9 cellular contexts compared by ENCODE assay signal in the genomic region with DNA sequence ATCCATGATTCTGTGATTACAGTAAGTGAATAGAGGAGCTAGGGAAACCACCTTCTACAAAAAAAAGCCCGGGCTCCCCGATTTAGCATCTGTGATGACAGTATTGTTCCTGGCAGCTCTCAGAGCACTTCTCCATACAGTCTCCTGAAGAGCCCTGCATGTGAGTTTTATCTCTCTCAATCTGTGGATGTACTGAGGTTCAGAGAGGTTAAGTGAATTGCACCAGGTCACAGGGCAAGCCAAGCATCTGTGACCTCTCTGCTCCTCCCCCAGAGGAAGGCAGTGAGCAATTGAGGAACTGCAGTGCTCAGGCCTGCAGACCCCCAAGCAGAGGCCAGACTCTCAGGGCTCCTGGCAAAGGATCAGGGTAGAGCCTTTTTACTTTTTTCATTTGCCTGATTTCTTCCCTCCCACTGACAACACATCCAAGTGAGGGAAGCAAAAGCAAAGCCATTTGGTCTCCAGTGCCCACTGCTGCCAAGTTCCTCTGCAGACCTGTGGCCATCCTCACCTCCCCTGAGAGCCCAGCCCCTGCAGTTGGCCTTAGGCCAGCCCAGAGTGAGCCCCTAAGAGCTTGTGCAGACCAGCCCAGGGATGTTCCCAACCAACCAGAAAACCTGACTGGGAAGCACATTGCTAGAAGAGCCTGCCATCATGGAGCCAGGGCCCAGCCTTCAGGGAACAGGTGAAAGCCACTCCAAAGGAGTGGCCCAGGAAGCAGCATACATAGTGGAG. TPM values are rescaled to one million over a fixed set of nuclear protein-coding genes. Genes with fewer than 3 reads are reported as not detected.
DNase-seq lines count a peak whose midpoint lies in the region; ATAC-seq and TF ChIP-seq lines count a peak whose summit lies in the region.
"Had no signal": no experiment of that assay in that cellular context is flagged by ENCODE, and none has a peak within 500 bp of the region (broad histone marks: within the 10 kb centered on the region; RNA-seq: fewer than 3 reads in every experiment).

No MANE protein-coding gene starts in this region.

- H3K27ac Mint-ChIP-seq in activated CD8-positive, alpha-beta T cell treated with anti-CD3 and anti-CD28 coated beads for 36 hours, result peak overlapping the region; percentile 96
- H3K27ac Mint-ChIP-seq in mesothelial cell of epicardium, result peak overlapping the region; percentile 99

- H3K27ac ChIP-seq in heart right ventricle (peak overlapping the region in 8 of 10 donors; percentile 22 to 100 (median 98)), uterus (peak overlapping the region; percentile 95 to 97)

- no peaks in the 10 kb centered on the region for H3K36me3 ChIP-seq in heart right ventricle
- H3K36me3 ChIP-seq in uterus, result no peaks in the 10 kb centered on the region

- TF ChIP-seq CTCF in heart right ventricle (IDR thresholded peaks at IDR 0.05) (no peak), mesothelial cell of epicardium (IDR thresholded peaks at IDR 0.05; ENCODE audit: unreplicated experiment) (no peak), uterus (IDR thresholded peaks at IDR 0.05) (no peak)
- no peak for TF ChIP-seq CTCF in activated CD8-positive, alpha-beta T cell treated with anti-CD3 and anti-CD28 coated beads for 36 hours (IDR thresholded peaks at IDR 0.05)

- peaks cover 45 to 89% (median 84%) of the 10 kb centered on the region in 9 donors for H3K4me1 ChIP-seq in heart right ventricle
- H3K4me1 ChIP-seq in uterus, result peaks cover 39 to 46% of the 10 kb centered on the region in 2 donors

- H3K9me3 ChIP-seq in heart right ventricle (no peaks in the 10 kb centered on the region), uterus (no peaks in the 10 kb centered on the region)

- intact Hi-C loops in heart right ventricle (cut with DNase I) (loop anchor here in 3 of 10 donors (2.0 to 5.0 kb wide), 2 partner anchors 25 to 34 kb away; no protein-coding TSS in a partner anchor), Right ventricle myocardium superior (cut with DNase I) (no loop called here), uterus (cut with DNase I; ENCODE audit: low total_unique reads) (no loop called here)
- intact Hi-C loops in activated CD8-positive, alpha-beta T cell treated with anti-CD3 and anti-CD28 coated beads for 36 hours (cut with micrococcal nuclease), result loop anchor here (2.0 kb wide), 1 partner anchor 23 kb away; no protein-coding TSS in a partner anchor

- WGBS in heart right ventricle, 2 donors, result 23 to 38% methylated on average over 2 of the region's 2 CpGs

- H3K27me3 Mint-ChIP-seq in activated CD8-positive, alpha-beta T cell treated with anti-CD3 and anti-CD28 coated beads for 36 hours, result no peaks in the 10 kb centered on the region
- no peaks in the 10 kb centered on the region for H3K27me3 Mint-ChIP-seq in mesothelial cell of epicardium (ENCODE audit: low read depth)

- peaks cover 28% of the 10 kb centered on the region for H3K36me3 Mint-ChIP-seq in activated CD8-positive, alpha-beta T cell treated with anti-CD3 and anti-CD28 coated beads for 36 hours (ENCODE audit: low read depth)
- H3K36me3 Mint-ChIP-seq in mesothelial cell of epicardium, result no peaks in the 10 kb centered on the region

- DNase-seq in heart right ventricle, result no peak
- no peak for DNase-seq in Right ventricle myocardium superior
- peak; percentile 55 for DNase-seq in activated CD8-positive, alpha-beta T cell treated with anti-CD3 and anti-CD28 coated beads for 36 hours
- no peak for DNase-seq in mesothelial cell of epicardium (ENCODE audit: low spot score in 2 of 2, unreplicated experiment in 2 of 2)
- DNase-seq in uterus, result peak in 1 of 2 donors; percentile 31
- DNase-seq in UCSD-AML1 (lab: John Stamatoyannopoulos, UW; ENCODE audit: unreplicated experiment), result no peak
- DNase-seq in pons (ENCODE audit: low spot score), result no peak
- DNase-seq: NCI-H446 treated with DMSO at 0.1 percent for 48 hours had no signal

- H3K4me3 ChIP-seq in heart right ventricle (peak overlapping the region in 1 of 10 donors; percentile 6), uterus (no peak overlapping the region)

- POLR2A ChIA-PET in activated CD8-positive, alpha-beta T cell treated with anti-CD3 and anti-CD28 coated beads for 36 hours (lab: Charles Lee), result interaction anchor here (0.5 to 14.8 kb wide), 3 partner anchors 16 to 92 kb away, joined by 3 to 512 read pairs (median 236); no protein-coding TSS in a partner anchor

- H3K27me3 ChIP-seq in heart right ventricle, result no peaks in the 10 kb centered on the region
- no peaks in the 10 kb centered on the region for H3K27me3 ChIP-seq in uterus

- ATAC-seq in heart right ventricle (no peak), Right ventricle myocardium superior (ENCODE audit: poor library complexity) (no peak), GM21528 (IDR thresholded peaks at IDR 0.05; ENCODE audit: low FRiP score, unreplicated experiment) (no peak)
- no peak for ATAC-seq in activated CD8-positive, alpha-beta T cell treated with anti-CD3 and anti-CD28 coated beads for 36 hours

- peaks cover 66% of the 10 kb centered on the region for H3K4me1 Mint-ChIP-seq in activated CD8-positive, alpha-beta T cell treated with anti-CD3 and anti-CD28 coated beads for 36 hours (ENCODE audit: low read depth)
- H3K4me1 Mint-ChIP-seq in mesothelial cell of epicardium, result peaks cover 68% of the 10 kb centered on the region

- no peaks in the 10 kb centered on the region for H3K9me3 Mint-ChIP-seq in activated CD8-positive, alpha-beta T cell treated with anti-CD3 and anti-CD28 coated beads for 36 hours
- H3K9me3 Mint-ChIP-seq in mesothelial cell of epicardium, result no peaks in the 10 kb centered on the region

- CTCF ChIA-PET in activated CD8-positive, alpha-beta T cell treated with anti-CD3 and anti-CD28 coated beads for 36 hours (lab: Charles Lee), result interaction anchor here (1.1 to 12.6 kb wide), 6 partner anchors 9 to 26 kb away, joined by 3 to 123 read pairs (median 5); no protein-coding TSS in a partner anchor

- H3K4me3 Mint-ChIP-seq in activated CD8-positive, alpha-beta T cell treated with anti-CD3 and anti-CD28 coated beads for 36 hours, result peak overlapping the region; percentile 87
- no peak overlapping the region for H3K4me3 Mint-ChIP-seq in mesothelial cell of epicardium

- TF ChIP-seq POLR2A in uterus (IDR thresholded peaks at IDR 0.05), result no peak

RNA-seq across cellular contexts. Expression of a gene that starts 47.6 kb away (rescaled TPM):
- total RNA-seq in heart right ventricle, result 10 to 100 TPM; 13.9 to 30.8 (median 23.6) TPM
- polyA plus RNA-seq in heart right ventricle, result 10 to 100 TPM in 1 of 2 donors, 1 to 10 TPM in 1; 6.6 to 15.7 TPM
- total RNA-seq in Right ventricle myocardium superior, result 12.9 TPM
- total RNA-seq in activated CD8-positive, alpha-beta T cell treated with anti-CD3 and anti-CD28 coated beads for 36 hours, result 10 to 100 TPM; 22.9 to 24.1 TPM
- 46.4 to 48.6 TPM (median 47.7 TPM) in 3 replicates for total RNA-seq in mesothelial cell of epicardium
- 10 to 100 TPM; 12.6 to 58.0 (median 39.4) TPM for total RNA-seq in uterus
